In the genomic region with DNA sequence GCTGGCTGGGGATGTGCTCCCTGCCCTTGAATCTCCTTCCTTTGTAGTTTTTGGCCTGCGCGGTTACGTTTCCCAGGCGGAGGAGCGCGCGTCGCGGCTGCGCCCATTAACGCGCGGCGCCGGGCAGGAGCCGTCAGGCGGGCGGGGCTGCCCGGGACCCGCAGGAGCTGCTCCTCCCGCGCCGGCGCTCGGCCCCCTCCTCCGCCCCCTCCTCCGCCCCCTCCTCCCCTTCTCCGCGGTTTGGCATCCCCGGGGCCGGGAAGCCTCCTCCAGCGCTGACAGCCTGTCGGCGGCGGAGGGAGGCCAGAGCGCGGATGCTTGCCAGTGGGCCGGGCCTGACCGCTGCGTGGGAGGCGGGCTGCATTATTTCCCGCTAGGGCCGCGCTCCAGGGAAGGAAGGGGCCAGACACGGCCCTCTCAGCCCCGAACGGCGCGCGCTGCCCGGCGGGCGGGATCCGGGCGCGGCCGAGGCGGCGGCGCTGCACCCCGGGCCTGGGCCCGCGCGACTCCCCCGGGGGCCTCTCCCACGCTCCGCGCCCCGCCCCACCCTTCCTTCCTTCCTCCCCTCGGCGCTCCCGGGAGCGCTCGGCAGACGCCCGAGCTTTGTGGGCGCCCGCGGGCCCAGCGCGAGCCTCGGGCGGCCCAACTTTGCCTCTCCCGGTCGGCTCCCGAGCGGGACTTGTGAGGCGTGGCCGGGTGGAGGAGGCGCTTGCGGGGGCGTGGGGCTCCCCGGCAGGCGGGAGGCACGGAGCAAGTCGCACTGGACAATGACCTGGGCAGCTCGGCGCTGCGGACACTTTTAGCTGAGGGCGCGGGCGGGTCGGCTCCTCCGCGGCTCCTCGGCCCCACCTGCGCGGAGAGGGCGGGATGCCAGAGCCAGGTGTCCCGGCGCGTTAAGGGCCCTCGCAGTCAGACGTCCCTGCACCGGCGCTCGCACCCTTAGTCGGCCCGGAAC, we compare ENCODE assay signal across 8 cellular contexts. TPM values are rescaled to one million over a fixed set of nuclear protein-coding genes. Genes with fewer than 3 reads are reported as not detected.
DNase-seq lines count a peak whose midpoint lies in the region; ATAC-seq and TF ChIP-seq lines count a peak whose summit lies in the region.

A gene (plus strand): TSS at position 405 of the 955 bp plus-strand sequence. CDS start 583 bp downstream, outside the sequence.

- peak; percentile 9 for DNase-seq in activated gamma-delta T cell (lab: John Stamatoyannopoulos, UW)
- no peak for DNase-seq in activated gamma-delta T cell treated with Interleukin-2 at 50 U/mL for 16 hours
- peak; percentile 60 to 72 for DNase-seq in Kasumi-1 (lab: John Stamatoyannopoulos, UW)
- peak; percentile 40 for DNase-seq in SK-MEL-5 (ENCODE audit: low read depth, low spot score)
- DNase-seq in dermis blood vessel endothelial cell: peak; percentile 77
- DNase-seq in left colon: peak; percentile 63 to 64
- peak; percentile 85 for DNase-seq in spleen

- H3K36me3 ChIP-seq in spleen: no peaks in the 10 kb centered on the region

- WGBS in spleen, 5 donors: 1% methylated on average over 33 to 119 of the region's 119 CpGs

- peaks cover 0 to 28% (median 20%) of the 10 kb centered on the region in 6 donors for H3K4me1 ChIP-seq in spleen

- intact Hi-C loops in left colon (cut with DNase I, micrococcal nuclease): no loop called here
- intact Hi-C loops in spleen (cut with DNase I; ENCODE audit: low total_unique reads): no loop called here

- no peak for TF ChIP-seq POLR2A in spleen (IDR thresholded peaks at IDR 0.05)

- no peak for TF ChIP-seq CTCF in spleen (IDR thresholded peaks at IDR 0.05 in 8 of 11, conservative IDR thresholded peaks at IDR 0.05 in 3 of 11)

- ATAC-seq in left colon (peak; percentile 79), HG03108 (IDR thresholded peaks at IDR 0.05; ENCODE audit: unreplicated experiment) (no peak)

- in situ Hi-C loops in SK-MEL-5 (cut with HindIII; ENCODE audit: low pct_unique_long_range_greater_than_20kb, low sequenced_read_pairs): no loop called here

- no peaks in the 10 kb centered on the region for H3K9me3 ChIP-seq in spleen

- H3K27me3 ChIP-seq in spleen (replicated peaks in 1 of 7): peaks cover 0 to 44% (median 18%) of the 10 kb centered on the region in 7 donors

- H3K27ac ChIP-seq in spleen: peak within 1 kb of the TSS; percentile 51 to 82 (median 72)

- peak within 1 kb of the TSS; percentile 61 to 84 (median 70) for H3K4me3 ChIP-seq in spleen

RNA-seq across cellular contexts. Expression of the gene that starts here (rescaled TPM):
- 0.37 and 0.59 TPM in 2 replicates for total RNA-seq in SK-MEL-5 (2014; rRNA removed; shearing (Covaris generic))
- polyA plus RNA-seq in SK-MEL-5 (2015; cell fraction: cytosol; rRNA removed): 0.49 and 0.54 TPM in 2 replicates
- 1.4 and 2.2 TPM in 2 replicates for polyA plus RNA-seq in SK-MEL-5 (2015; cell fraction: nucleus; rRNA removed)
- total RNA-seq in dermis blood vessel endothelial cell: 2.0 and 2.4 TPM in 2 replicates
- 1 to 10 TPM; 3.0 to 3.1 TPM for total RNA-seq in left colon
- 1 to 10 TPM; 2.7 to 6.1 (median 4.5) TPM for total RNA-seq in spleen
- polyA plus RNA-seq in spleen: 1 to 10 TPM in 2 of 3 donors, under 1 TPM in 1; 0.53 to 2.5 (median 1.8) TPM
